1 cellular context compared by ENCODE assay signal in the genomic region with DNA sequence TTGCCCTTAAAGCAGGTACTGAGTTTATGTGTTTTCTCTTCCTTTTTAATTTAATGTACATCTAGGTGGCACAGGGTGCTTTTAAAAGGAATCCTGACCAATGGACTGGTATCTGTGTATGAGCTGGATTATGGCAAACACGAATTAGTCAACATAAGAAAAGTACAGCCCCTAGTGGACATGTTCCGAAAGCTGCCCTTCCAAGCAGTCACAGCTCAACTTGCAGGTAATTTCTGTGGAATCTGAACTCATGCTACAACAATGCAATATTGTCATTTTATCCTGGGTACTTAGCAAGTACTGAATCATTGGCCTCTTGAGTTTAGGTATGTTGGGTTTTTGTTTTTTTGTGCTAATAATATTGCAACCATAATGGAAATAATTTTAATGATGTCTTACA.
TF ChIP-seq lines count a peak whose summit lies in the region.

No MANE protein-coding gene starts in this region.

TF ChIP-seq in A549, 52 proteins besides CTCF, POLR2A, EP300 and RAD21 (continued from another document):
- TF ChIP-seq, protein P1, sequence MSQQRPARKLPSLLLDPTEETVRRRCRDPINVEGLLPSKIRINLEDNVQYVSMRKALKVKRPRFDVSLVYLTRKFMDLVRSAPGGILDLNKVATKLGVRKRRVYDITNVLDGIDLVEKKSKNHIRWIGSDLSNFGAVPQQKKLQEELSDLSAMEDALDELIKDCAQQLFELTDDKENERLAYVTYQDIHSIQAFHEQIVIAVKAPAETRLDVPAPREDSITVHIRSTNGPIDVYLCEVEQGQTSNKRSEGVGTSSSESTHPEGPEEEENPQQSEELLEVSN (IDR thresholded peaks at IDR 0.05; ENCODE audit: borderline replicate concordance, low read depth): no peak
- TF ChIP-seq, protein P2, sequence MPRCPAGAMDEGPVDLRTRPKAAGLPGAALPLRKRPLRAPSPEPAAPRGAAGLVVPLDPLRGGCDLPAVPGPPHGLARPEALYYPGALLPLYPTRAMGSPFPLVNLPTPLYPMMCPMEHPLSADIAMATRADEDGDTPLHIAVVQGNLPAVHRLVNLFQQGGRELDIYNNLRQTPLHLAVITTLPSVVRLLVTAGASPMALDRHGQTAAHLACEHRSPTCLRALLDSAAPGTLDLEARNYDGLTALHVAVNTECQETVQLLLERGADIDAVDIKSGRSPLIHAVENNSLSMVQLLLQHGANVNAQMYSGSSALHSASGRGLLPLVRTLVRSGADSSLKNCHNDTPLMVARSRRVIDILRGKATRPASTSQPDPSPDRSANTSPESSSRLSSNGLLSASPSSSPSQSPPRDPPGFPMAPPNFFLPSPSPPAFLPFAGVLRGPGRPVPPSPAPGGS (IDR thresholded peaks at IDR 0.05): no peak
- TF ChIP-seq FOSB (CRISPR knock-in tag; IDR thresholded peaks at IDR 0.05) (no peak), SMC3 (IDR thresholded peaks at IDR 0.05) (no peak), ZFP36 (IDR thresholded peaks at IDR 0.05; ENCODE audit: borderline replicate concordance, partially characterized antibody) (no peak)
